19 cellular contexts compared by ENCODE assay signal in genomic region chr2:201777869-201778268, GRCh38. TPM values are rescaled to one million over a fixed set of nuclear protein-coding genes. Genes with fewer than 3 reads are reported as not detected.
DNase-seq lines count a peak whose midpoint lies in the region; ATAC-seq, FAIRE-seq and TF ChIP-seq lines count a peak whose summit lies in the region.
"Had no signal": no experiment of that assay in that cellular context is flagged by ENCODE, and none has a peak within 500 bp of the region (broad histone marks: within the 10 kb centered on the region; RNA-seq: fewer than 3 reads in every experiment).

No MANE protein-coding gene starts in this region.

- no peak overlapping the region for H3K27ac ChIP-seq in CD4-positive, alpha-beta T cell (ENCODE audit: low read depth, low read length)
- H3K27ac ChIP-seq in GM23338 (ENCODE audit: low read depth), result no peak overlapping the region
- no peak overlapping the region for H3K27ac ChIP-seq in astrocyte (ENCODE audit: low read depth, low read length)
- H3K27ac ChIP-seq: ascending aorta, gastrocnemius medialis, sigmoid colon had no signal

- ATAC-seq in CD4-positive, alpha-beta T cell (ENCODE audit: poor library complexity), result no peak
- ATAC-seq in GM23338, result no peak
- no peak for ATAC-seq in GM19328 (IDR thresholded peaks at IDR 0.05; ENCODE audit: unreplicated experiment)
- ATAC-seq: gastrocnemius medialis, mucosa of descending colon, T-cell had no signal

- no peaks in the 10 kb centered on the region for H3K27me3 ChIP-seq in CD4-positive, alpha-beta T cell (ENCODE audit: control insufficient read depth, insufficient read depth, low read length)
- H3K27me3 ChIP-seq in GM23338 (ENCODE audit: insufficient read depth) (no peaks in the 10 kb centered on the region), astrocyte (ENCODE audit: insufficient read depth, low read length) (no peaks in the 10 kb centered on the region)
- H3K27me3 ChIP-seq: ascending aorta, gastrocnemius medialis, sigmoid colon had no signal

- peak overlapping the region; percentile 27 for H3K4me3 Mint-ChIP-seq in CD4-positive, alpha-beta T cell
- H3K4me3 Mint-ChIP-seq in GM23338, result no peak overlapping the region
- H3K4me3 Mint-ChIP-seq in astrocyte (ENCODE audit: unreplicated experiment), result peak overlapping the region; percentile 96
- H3K4me3 Mint-ChIP-seq in nephron, result peak overlapping the region in 2 of 3 experiments; percentile 9 to 69
- H3K4me3 Mint-ChIP-seq: activated CD4-positive, alpha-beta T cell treated with anti-CD3 and anti-CD28 coated beads, Interleukin-2, amount 10 ng/mL, durations not matched to agents 7 days and 5 days; activated naive CD4-positive, alpha-beta T cell treated with anti-CD3 and anti-CD28 coated beads, Interleukin-2, amount 10 ng/mL, durations not matched to agents 7 days and 5 days; stimulated activated naive CD8-positive, alpha-beta T cell treated with anti-CD3 and anti-CD28 coated beads, Interleukin-15, Interleukin-2, amounts not matched to agents 100 ng/mL and 50 ng/mL, for 24 hours; T-cell had no signal

- H3K9me2 ChIP-seq in GM23338 (ENCODE audit: insufficient read depth), result no peaks in the 10 kb centered on the region

- DNase-seq in CD4-positive, alpha-beta T cell, result no peak
- DNase-seq in GM23338 (ENCODE audit: low spot score) (no peak), astrocyte (ENCODE audit: low read depth) (no peak), frontal cortex (ENCODE audit: low spot score in 2 of 2) (no peak), cardiac septum (ENCODE audit: low spot score) (no peak)
- DNase-seq: activated CD4-positive, alpha-beta T cell treated with anti-CD3 and anti-CD28 coated beads, Interleukin-2, amount 10 ng/mL, durations not matched to agents 7 days and 5 days; activated naive CD4-positive, alpha-beta T cell treated with anti-CD3 and anti-CD28 coated beads, Interleukin-2, amount 10 ng/mL, durations not matched to agents 7 days and 5 days; activated T-cell treated with anti-CD3 and anti-CD28 coated beads for 4 hours; gastrocnemius medialis; mucosa of descending colon; NCI-H1436 treated with DMSO at 0.1 percent for 48 hours; sigmoid colon; stimulated activated CD4-positive, alpha-beta T cell treated with anti-CD3 and anti-CD28 coated beads, Interleukin-2, amount 100 ng/mL, for 24 hours; T-cell had no signal

- H3K36me3 Mint-ChIP-seq in CD4-positive, alpha-beta T cell (ENCODE audit: low read depth), result peaks cover 12% of the 10 kb centered on the region
- H3K36me3 Mint-ChIP-seq in GM23338 (ENCODE audit: low read depth) (no peaks in the 10 kb centered on the region), astrocyte (ENCODE audit: low read depth, unreplicated experiment) (peaks cover 2% of the 10 kb centered on the region), nephron (ENCODE audit: low read depth) (no peaks in the 10 kb centered on the region)
- H3K36me3 Mint-ChIP-seq: activated naive CD4-positive, alpha-beta T cell treated with anti-CD3 and anti-CD28 coated beads, Interleukin-2, amount 10 ng/mL, durations not matched to agents 7 days and 5 days had no signal

- no peak overlapping the region for H3K9ac ChIP-seq in astrocyte (ENCODE audit: low read length)

- no peak overlapping the region for H3K27ac Mint-ChIP-seq in CD4-positive, alpha-beta T cell
- H3K27ac Mint-ChIP-seq in GM23338 (no peak overlapping the region), astrocyte (ENCODE audit: unreplicated experiment) (peak overlapping the region; percentile 47), nephron (no peak overlapping the region)
- H3K27ac Mint-ChIP-seq: activated CD4-positive, alpha-beta T cell treated with anti-CD3 and anti-CD28 coated beads, Interleukin-2, amount 10 ng/mL, durations not matched to agents 7 days and 5 days; activated naive CD4-positive, alpha-beta T cell treated with anti-CD3 and anti-CD28 coated beads, Interleukin-2, amount 10 ng/mL, durations not matched to agents 7 days and 5 days; stimulated activated naive CD8-positive, alpha-beta T cell treated with anti-CD3 and anti-CD28 coated beads, Interleukin-15, Interleukin-2, amounts not matched to agents 100 ng/mL and 50 ng/mL, for 24 hours; T-cell had no signal

- no peaks in the 10 kb centered on the region for H3K9me3 ChIP-seq in CD4-positive, alpha-beta T cell (ENCODE audit: control insufficient read depth, low read length)
- no peaks in the 10 kb centered on the region for H3K9me3 ChIP-seq in astrocyte (ENCODE audit: insufficient read depth, low read depth, low read length)
- H3K9me3 ChIP-seq: ascending aorta, gastrocnemius medialis, mucosa of descending colon, sigmoid colon had no signal

- FAIRE-seq in astrocyte (lab: Jason Lieb, UNC) (no peak), frontal cortex (lab: Jason Lieb, UNC) (no peak)
- FAIRE-seq: colon had no signal

- intact Hi-C loops in CD4-positive, alpha-beta T cell (cut with DNase I, micrococcal nuclease), result loop anchor here in 1 of 2 experiments (10.0 kb wide), 1 partner anchor 1823 kb away; the partner anchor contains the start of genes MAIP1 and TYW5
- intact Hi-C loops in cardiac septum (cut with DNase I), result loop anchor here (10.0 kb wide), 1 partner anchor 133 kb away; the partner anchor contains the start of gene TMEM237

- H3K4me3 ChIP-seq in GM23338 (no peak overlapping the region), astrocyte (ENCODE audit: insufficient read depth, low read depth, low read length) (no peak overlapping the region)
- H3K4me3 ChIP-seq: ascending aorta, gastrocnemius medialis, mucosa of descending colon, sigmoid colon had no signal

- H3K36me3 ChIP-seq in GM23338 (ENCODE audit: insufficient read depth) (no peaks in the 10 kb centered on the region), astrocyte (ENCODE audit: insufficient read depth, low read length) (no peaks in the 10 kb centered on the region)
- H3K36me3 ChIP-seq: ascending aorta, gastrocnemius medialis, sigmoid colon had no signal

- H3F3A ChIP-seq in GM23338 (replicated peaks; ENCODE audit: low read depth), result peaks cover 5% of the 10 kb centered on the region; the same call in 1 of the 2 replicates

- no peaks in the 10 kb centered on the region for H3K9me3 Mint-ChIP-seq in CD4-positive, alpha-beta T cell
- H3K9me3 Mint-ChIP-seq in GM23338 (no peaks in the 10 kb centered on the region), astrocyte (ENCODE audit: unreplicated experiment) (no peaks in the 10 kb centered on the region), nephron (no peaks in the 10 kb centered on the region)
- H3K9me3 Mint-ChIP-seq: activated CD4-positive, alpha-beta T cell treated with anti-CD3 and anti-CD28 coated beads, Interleukin-2, amount 10 ng/mL, durations not matched to agents 7 days and 5 days; activated naive CD4-positive, alpha-beta T cell treated with anti-CD3 and anti-CD28 coated beads, Interleukin-2, amount 10 ng/mL, durations not matched to agents 7 days and 5 days; stimulated activated naive CD8-positive, alpha-beta T cell treated with anti-CD3 and anti-CD28 coated beads, Interleukin-15, Interleukin-2, amounts not matched to agents 100 ng/mL and 50 ng/mL, for 24 hours; T-cell had no signal

- H3K27me3 Mint-ChIP-seq in CD4-positive, alpha-beta T cell, result no peaks in the 10 kb centered on the region
- H3K27me3 Mint-ChIP-seq in GM23338 (ENCODE audit: insufficient read depth, low read depth, poor library complexity) (peaks cover 2% of the 10 kb centered on the region), astrocyte (ENCODE audit: low read depth, unreplicated experiment) (peaks cover 3% of the 10 kb centered on the region), nephron (ENCODE audit: low read depth) (no peaks in the 10 kb centered on the region)
- H3K27me3 Mint-ChIP-seq: stimulated activated naive CD8-positive, alpha-beta T cell treated with anti-CD3 and anti-CD28 coated beads, Interleukin-15, Interleukin-2, amounts not matched to agents 100 ng/mL and 50 ng/mL, for 24 hours; T-cell had no signal

- POLR2A ChIA-PET in CD4-positive, alpha-beta T cell (lab: Charles Lee), result no interaction called here

- H3K4me2 ChIP-seq in GM23338 (peak overlapping the region; percentile 95; the same call in 1 of the 2 replicates), astrocyte (ENCODE audit: low read length) (peak overlapping the region; percentile 93)

- CTCF ChIA-PET in CD4-positive, alpha-beta T cell (lab: Charles Lee), result no interaction called here

- H3K79me2 ChIP-seq in GM23338 (replicated peaks; ENCODE audit: insufficient read depth) (peaks cover 74% of the 10 kb centered on the region), astrocyte (ENCODE audit: insufficient read depth, low read length) (peaks cover 78% of the 10 kb centered on the region)

- 0 out of 2 replicates have a peak, but pooled peaks cover 2% of the 10 kb centered on the region for H4K20me1 ChIP-seq in GM23338 (replicated peaks; ENCODE audit: insufficient read depth)
- H4K20me1 ChIP-seq in astrocyte (ENCODE audit: insufficient read depth, low read length), result peaks cover 63% of the 10 kb centered on the region

- no peak for TF ChIP-seq CTCF in CD4-positive, alpha-beta T cell (IDR thresholded peaks at IDR 0.05)
- TF ChIP-seq CTCF in GM23338 (conservative IDR thresholded peaks at IDR 0.05; ENCODE audit: low read depth in 2 of 2) (no peak), astrocyte (IDR thresholded peaks at IDR 0.05; ENCODE audit: insufficient read depth, low read depth, low read length) (no peak), nephron (IDR thresholded peaks at IDR 0.05; ENCODE audit: unreplicated experiment in 3 of 3) (no peak)

- peaks cover 39% of the 10 kb centered on the region for H3K4me1 ChIP-seq in GM23338 (ENCODE audit: insufficient read depth)
- peaks cover 35% of the 10 kb centered on the region for H3K4me1 ChIP-seq in astrocyte (ENCODE audit: insufficient read depth, low read length)

- peaks cover 20% of the 10 kb centered on the region for H3K4me1 Mint-ChIP-seq in CD4-positive, alpha-beta T cell (ENCODE audit: low read depth)
- H3K4me1 Mint-ChIP-seq in GM23338 (peaks cover 50% of the 10 kb centered on the region), astrocyte (ENCODE audit: low read depth, unreplicated experiment) (peaks cover 40% of the 10 kb centered on the region), nephron (peaks cover 29% of the 10 kb centered on the region)

- H2AFZ ChIP-seq in GM23338 (no peak overlapping the region), astrocyte (ENCODE audit: low read depth, low read length) (no peak overlapping the region)

TF ChIP-seq in GM23338, 12 proteins besides CTCF, POLR2A, EP300 and RAD21 (continues in another document):
- TF ChIP-seq EZH2phosphoT487 (IDR thresholded peaks at IDR 0.05; ENCODE audit: unreplicated experiment), result no peak
- no peak for TF ChIP-seq ZNF331 (CRISPR knock-in tag; IDR thresholded peaks at IDR 0.05; ENCODE audit: low read depth)

RNA-seq across cellular contexts. Expression of gene ALS2, which starts 2.9 kb away (rescaled TPM):
- total RNA-seq in CD4-positive, alpha-beta T cell, result 1 to 10 TPM; 7.0 to 7.2 TPM
- 35.3 and 43.3 TPM in 2 replicates for total RNA-seq in GM23338 (2014; rRNA removed; shearing (Covaris generic))
- 9.6 and 9.9 TPM in 2 replicates for polyA plus RNA-seq in GM23338 (2016; fragmentation: Nextera tagmentation; extraction: Ambion mirVana)
- 48.9 and 54.0 TPM in 2 replicates for total RNA-seq in astrocyte
- total RNA-seq in frontal cortex, result 57.5 TPM
- total RNA-seq in cardiac septum, result 36.5 TPM

RNA-seq across cellular contexts. Expression of gene CDK15, which starts 28.5 kb away (rescaled TPM):
- total RNA-seq in CD4-positive, alpha-beta T cell, result not detected
- not detected in 2 replicates for total RNA-seq in GM23338 (2014; rRNA removed; shearing (Covaris generic))
- polyA plus RNA-seq in GM23338 (2016; fragmentation: Nextera tagmentation; extraction: Ambion mirVana), result 0.16 and 0.27 TPM in 2 replicates
- 6.6 and 9.3 TPM in 2 replicates for total RNA-seq in astrocyte
- total RNA-seq in frontal cortex, result 0.82 TPM
- 0.22 TPM for total RNA-seq in cardiac septum
- total RNA-seq: activated CD4-positive, alpha-beta T cell treated with anti-CD3 and anti-CD28 coated beads, Interleukin-2, amount 10 ng/mL, durations not matched to agents 7 days and 5 days; T-cell had no signal
